11 cellular contexts compared by ENCODE assay signal in the genomic region with DNA sequence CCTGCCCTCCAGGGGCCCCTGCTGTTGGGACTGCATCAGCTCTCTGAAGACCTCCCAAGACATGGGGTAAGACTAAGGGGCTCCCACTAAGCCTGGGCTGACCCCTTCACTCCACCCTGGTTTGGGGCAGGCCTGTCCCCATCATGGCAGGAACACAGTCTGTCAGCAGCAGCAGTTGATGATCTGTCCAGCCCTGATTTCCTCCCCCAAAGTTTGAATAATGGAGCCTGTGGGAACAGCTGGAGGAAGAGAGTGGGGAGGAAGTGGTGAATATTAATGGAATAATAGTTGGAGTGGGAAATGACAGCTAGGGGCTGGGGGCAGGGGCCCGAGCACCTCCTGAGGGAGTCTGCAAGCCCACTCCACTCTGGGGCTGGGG. TPM values are rescaled to one million over a fixed set of nuclear protein-coding genes. Genes with fewer than 3 reads are reported as not detected.
DNase-seq lines count a peak whose midpoint lies in the region; ATAC-seq and TF ChIP-seq lines count a peak whose summit lies in the region.
"Had no signal": no experiment of that assay in that cellular context is flagged by ENCODE, and none has a peak within 500 bp of the region (broad histone marks: within the 10 kb centered on the region; RNA-seq: fewer than 3 reads in every experiment).

No MANE protein-coding gene starts in this region.

- H3K27me3 ChIP-seq in ascending aorta (no peaks in the 10 kb centered on the region), lower lobe of right lung (ENCODE audit: low read depth) (no peaks in the 10 kb centered on the region), suprapubic skin (no peaks in the 10 kb centered on the region)

- TF ChIP-seq EP300 in suprapubic skin (IDR thresholded peaks at IDR 0.05), result no peak

- H3K27ac Mint-ChIP-seq in activated CD8-positive, alpha-beta memory T cell treated with anti-CD3 and anti-CD28 coated beads, Interleukin-2, amount 10 ng/mL, durations not matched to agents 7 days and 5 days, result peak overlapping the region; percentile 81

- H3K4me1 Mint-ChIP-seq in activated CD8-positive, alpha-beta memory T cell treated with anti-CD3 and anti-CD28 coated beads, Interleukin-2, amount 10 ng/mL, durations not matched to agents 7 days and 5 days, result peaks cover 31% of the 10 kb centered on the region

- H3K36me3 Mint-ChIP-seq in activated CD8-positive, alpha-beta memory T cell treated with anti-CD3 and anti-CD28 coated beads, Interleukin-2, amount 10 ng/mL, durations not matched to agents 7 days and 5 days, result peaks cover 7% of the 10 kb centered on the region

- H3K9me3 ChIP-seq in ascending aorta (no peaks in the 10 kb centered on the region), lower lobe of right lung (no peaks in the 10 kb centered on the region), suprapubic skin (no peaks in the 10 kb centered on the region)

- CTCF ChIA-PET in activated CD8-positive, alpha-beta memory T cell treated with anti-CD3 and anti-CD28 coated beads, Interleukin-2, amount 10 ng/mL, durations not matched to agents 7 days and 5 days (lab: Charles Lee), result interaction anchor here (0.8 to 1.8 kb wide), 6 partner anchors 11 to 224 kb away, joined by 3 to 7 read pairs (median 4); partner anchors contain the start of gene DMAC2

- no peaks in the 10 kb centered on the region for H3K9me3 Mint-ChIP-seq in activated CD8-positive, alpha-beta memory T cell treated with anti-CD3 and anti-CD28 coated beads, Interleukin-2, amount 10 ng/mL, durations not matched to agents 7 days and 5 days (ENCODE audit: low read depth)

- peak; percentile 14 for ATAC-seq in activated CD8-positive, alpha-beta memory T cell treated with anti-CD3 and anti-CD28 coated beads, Interleukin-2, amount 10 ng/mL, durations not matched to agents 7 days and 5 days
- ATAC-seq in lower lobe of right lung (no peak), GM21447 (IDR thresholded peaks at IDR 0.05; ENCODE audit: unreplicated experiment) (no peak), HG03520 (IDR thresholded peaks at IDR 0.05; ENCODE audit: unreplicated experiment) (no peak)

- WGBS in suprapubic skin, result 60% methylated on average over 1 of the region's 1 CpG

- H3K27me3 Mint-ChIP-seq in activated CD8-positive, alpha-beta memory T cell treated with anti-CD3 and anti-CD28 coated beads, Interleukin-2, amount 10 ng/mL, durations not matched to agents 7 days and 5 days, result no peaks in the 10 kb centered on the region

- H3K36me3 ChIP-seq in ascending aorta, result peaks cover 33 to 47% of the 10 kb centered on the region in 2 donors
- peaks cover 54% of the 10 kb centered on the region for H3K36me3 ChIP-seq in lower lobe of right lung
- H3K36me3 ChIP-seq in suprapubic skin, result peaks cover 62% of the 10 kb centered on the region

- TF ChIP-seq CTCF in ascending aorta (IDR thresholded peaks at IDR 0.05) (no peak), lower lobe of right lung (IDR thresholded peaks at IDR 0.05) (no peak), suprapubic skin (IDR thresholded peaks at IDR 0.05) (no peak)

- peaks cover 9 to 21% of the 10 kb centered on the region in 2 donors for H3K4me1 ChIP-seq in ascending aorta
- peaks cover 49% of the 10 kb centered on the region for H3K4me1 ChIP-seq in lower lobe of right lung
- peaks cover 44% of the 10 kb centered on the region for H3K4me1 ChIP-seq in suprapubic skin

- DNase-seq in activated CD8-positive, alpha-beta memory T cell treated with anti-CD3 and anti-CD28 coated beads, Interleukin-2, amount 10 ng/mL, durations not matched to agents 7 days and 5 days, result no peak
- no peak for DNase-seq in activated CD8-positive, alpha-beta memory T cell treated with anti-CD3 and anti-CD28 coated beads, Interleukin-2, amount 50 U/mL, for 48 hours
- no peak for DNase-seq in ascending aorta (ENCODE audit: low spot score in 2 of 2)
- no peak for DNase-seq in lower lobe of right lung
- DNase-seq in suprapubic skin (ENCODE audit: low spot score in 2 of 2), result no peak
- no peak for DNase-seq in NCI-H1092 treated with DMSO at 0.1 percent for 48 hours (lab: John Stamatoyannopoulos, UW)
- DNase-seq: effector CD8-positive, alpha-beta T cell had no signal

- no peak for TF ChIP-seq POLR2A in suprapubic skin (IDR thresholded peaks at IDR 0.05)

- H3K27ac ChIP-seq in ascending aorta (peak overlapping the region; percentile 79 to 89), lower lobe of right lung (peak overlapping the region; percentile 88), suprapubic skin (peak overlapping the region; percentile 61)
- H3K27ac ChIP-seq: VCaP had no signal

- H3K4me3 ChIP-seq in ascending aorta, result peak overlapping the region; percentile 48 to 80
- H3K4me3 ChIP-seq in lower lobe of right lung, result peak overlapping the region; percentile 70
- peak overlapping the region; percentile 57 for H3K4me3 ChIP-seq in suprapubic skin

- intact Hi-C loops in ascending aorta (cut with DNase I), result loop anchor here (5.0 kb wide), 1 partner anchor 106 kb away; no protein-coding TSS in a partner anchor
- intact Hi-C loops in lower lobe of right lung (cut with DNase I), result no loop called here

- peak overlapping the region; percentile 85 for H3K4me3 Mint-ChIP-seq in activated CD8-positive, alpha-beta memory T cell treated with anti-CD3 and anti-CD28 coated beads, Interleukin-2, amount 10 ng/mL, durations not matched to agents 7 days and 5 days

RNA-seq across cellular contexts. Expression of gene B3GNT8, which starts 1.3 kb away (rescaled TPM):
- total RNA-seq in activated CD8-positive, alpha-beta memory T cell treated with anti-CD3 and anti-CD28 coated beads, Interleukin-2, amount 10 ng/mL, durations not matched to agents 7 days and 5 days, result 1 to 10 TPM; 3.2 TPM
- total RNA-seq in ascending aorta (3.7 TPM), lower lobe of right lung (22.5 TPM), suprapubic skin (1 to 10 TPM; 4.7 to 9.6 (median 6.2) TPM)

RNA-seq across cellular contexts. Expression of gene DMAC2, which starts 11.2 kb away (rescaled TPM):
- total RNA-seq in activated CD8-positive, alpha-beta memory T cell treated with anti-CD3 and anti-CD28 coated beads, Interleukin-2, amount 10 ng/mL, durations not matched to agents 7 days and 5 days, result 10 to 100 TPM; 43.2 to 56.5 TPM
- total RNA-seq in ascending aorta (21.2 TPM), lower lobe of right lung (57.7 TPM), suprapubic skin (10 to 100 TPM; 26.1 to 36.4 (median 34.2) TPM)

RNA-seq across cellular contexts. Expression of gene ERICH4, which starts 14.5 kb away (rescaled TPM):
- not detected for total RNA-seq in activated CD8-positive, alpha-beta memory T cell treated with anti-CD3 and anti-CD28 coated beads, Interleukin-2, amount 10 ng/mL, durations not matched to agents 7 days and 5 days
- total RNA-seq in ascending aorta, result not detected
- not detected for total RNA-seq in lower lobe of right lung
- total RNA-seq in suprapubic skin, result not detected
- total RNA-seq: posterior vena cava had no signal

RNA-seq across cellular contexts. Expression of gene BCKDHA, which starts 30.9 kb away (rescaled TPM):
- 10 to 100 TPM; 18.7 to 20.1 TPM for total RNA-seq in activated CD8-positive, alpha-beta memory T cell treated with anti-CD3 and anti-CD28 coated beads, Interleukin-2, amount 10 ng/mL, durations not matched to agents 7 days and 5 days
- total RNA-seq in ascending aorta (28.5 TPM), lower lobe of right lung (13.4 TPM), suprapubic skin (100 to 1,000 TPM in 1 of 4 donors, 10 to 100 TPM in 3; 49.7 to 112 (median 76.2) TPM)

RNA-seq across cellular contexts. Expression of gene EXOSC5, which starts 31.3 kb away (rescaled TPM):
- 10 to 100 TPM; 24.4 to 36.0 TPM for total RNA-seq in activated CD8-positive, alpha-beta memory T cell treated with anti-CD3 and anti-CD28 coated beads, Interleukin-2, amount 10 ng/mL, durations not matched to agents 7 days and 5 days
- total RNA-seq in ascending aorta, result 30.3 TPM
- 13.2 TPM for total RNA-seq in lower lobe of right lung
- total RNA-seq in suprapubic skin, result 10 to 100 TPM; 23.0 to 51.5 (median 31.9) TPM
